In the genomic region with DNA sequence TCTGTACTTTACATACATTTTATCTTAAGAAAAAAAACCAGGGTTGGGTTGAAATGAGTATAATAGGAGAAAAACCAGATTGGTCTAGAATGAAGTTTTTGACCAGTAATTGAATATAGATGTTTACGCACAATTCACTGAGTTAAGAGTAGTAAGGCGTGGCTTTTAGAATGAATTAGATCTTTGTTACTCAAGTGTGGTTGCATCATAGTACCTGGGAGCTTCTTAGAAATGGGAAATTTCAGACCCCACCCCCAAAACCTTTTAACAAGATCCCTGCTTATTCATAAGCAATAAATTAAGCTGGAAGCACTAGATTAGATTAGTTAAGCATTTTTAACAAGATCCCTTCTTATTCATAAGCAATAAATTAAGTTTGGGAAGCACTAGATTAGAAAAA, we compare ENCODE assay signal across 29 cellular contexts. TPM values are rescaled to one million over a fixed set of nuclear protein-coding genes. Genes with fewer than 3 reads are reported as not detected.
"Had no signal": no experiment of that assay in that cellular context is flagged by ENCODE, and none has a peak within 500 bp of the region (broad histone marks: within the 10 kb centered on the region; RNA-seq: fewer than 3 reads in every experiment).

No MANE protein-coding gene starts in this region.

- H3K4me1 ChIP-seq: ascending aorta, gastrocnemius medialis, left lung had no signal

- H3K27me3 ChIP-seq: ascending aorta, gastrocnemius medialis, left lung, neutrophil had no signal

- H3K27me3 Mint-ChIP-seq: activated CD4-positive, alpha-beta memory T cell treated with anti-CD3 and anti-CD28 coated beads, Interleukin-2, amount 10 ng/mL, durations not matched to agents 7 days and 5 days; activated CD4-positive, alpha-beta T cell treated with anti-CD3 and anti-CD28 coated beads, Interleukin-2, amount 10 ng/mL, durations not matched to agents 24 days and 14 days; activated naive CD4-positive, alpha-beta T cell treated with anti-CD3 and anti-CD28 coated beads, Interleukin-2, amount 10 ng/mL, durations not matched to agents 7 days and 5 days; activated naive CD8-positive, alpha-beta T cell treated with anti-CD3 and anti-CD28 coated beads, Interleukin-2, amount 10 ng/mL, durations not matched to agents 7 days and 5 days; activated T-cell treated with anti-CD3 and anti-CD28 coated beads, Interleukin-2, amount 50 U/mL, for 24 hours; brain; dendritic cell treated with granulocyte-macrophage colony-stimulating factor and Interleukin-4, amounts not matched to agents 40 ng/mL and 50 ng/mL, for 4 days; stimulated activated naive CD8-positive, alpha-beta T cell treated with anti-CD3 and anti-CD28 coated beads, Interleukin-15, Interleukin-2, amounts not matched to agents 100 ng/mL and 50 ng/mL, for 24 hours had no signal

- H3K27ac ChIP-seq: ascending aorta, gastrocnemius medialis, left lung, neutrophil, skin epidermis, thoracic aorta had no signal

- H3K36me3 ChIP-seq: ascending aorta, gastrocnemius medialis, thoracic aorta had no signal

- DNase-seq: activated CD4-positive, alpha-beta memory T cell treated with anti-CD3 and anti-CD28 coated beads, Interleukin-2, amount 10 ng/mL, durations not matched to agents 7 days and 5 days; activated CD4-positive, alpha-beta T cell treated with anti-CD3 and anti-CD28 coated beads, Interleukin-2, amount 10 ng/mL, durations not matched to agents 24 days and 14 days; activated CD4-positive, CD25-positive, alpha-beta regulatory T cell treated with anti-CD3 and anti-CD28 coated beads, Interleukin-2, amount 50 U/mL, for 72 hours; activated CD8-positive, alpha-beta memory T cell treated with anti-CD3 and anti-CD28 coated beads, Interleukin-2, amount 50 U/mL, for 48 hours; activated gamma-delta T cell; activated naive CD4-positive, alpha-beta T cell treated with anti-CD3 and anti-CD28 coated beads, Interleukin-2, amount 10 ng/mL, durations not matched to agents 7 days and 5 days; activated naive CD8-positive, alpha-beta T cell treated with anti-CD3 and anti-CD28 coated beads, Interleukin-2, amount 10 ng/mL, durations not matched to agents 7 days and 5 days; activated T-cell treated with anti-CD3 and anti-CD28 coated beads, Interleukin-2, amount 50 U/mL, for 24 hours; caudate nucleus; effector CD4-positive, alpha-beta T cell; gastrocnemius medialis; glutamatergic neuron; left lung; nephron progenitor cell; stimulated activated CD4-positive, alpha-beta T cell treated with anti-CD3 and anti-CD28 coated beads, Interleukin-12 subunit alpha, Interleukin-12 subunit beta, amount 100 ng/mL, for 4 hours; stimulated activated CD4-positive, alpha-beta T cell treated with anti-CD3 and anti-CD28 coated beads, Interleukin-4, amount 100 ng/mL, for 24 hours; T1000 had no signal

- H3K4me1 Mint-ChIP-seq: activated CD4-positive, alpha-beta memory T cell treated with anti-CD3 and anti-CD28 coated beads, Interleukin-2, amount 10 ng/mL, durations not matched to agents 7 days and 5 days; activated CD4-positive, alpha-beta T cell treated with anti-CD3 and anti-CD28 coated beads, Interleukin-2, amount 10 ng/mL, durations not matched to agents 24 days and 14 days; activated naive CD4-positive, alpha-beta T cell treated with anti-CD3 and anti-CD28 coated beads, Interleukin-2, amount 10 ng/mL, durations not matched to agents 7 days and 5 days; activated naive CD8-positive, alpha-beta T cell treated with anti-CD3 and anti-CD28 coated beads, Interleukin-2, amount 10 ng/mL, durations not matched to agents 7 days and 5 days; brain; nephron progenitor cell had no signal

- ATAC-seq: gastrocnemius medialis; left lung; sciatic nerve; stimulated activated effector memory CD8-positive, alpha-beta T cell treated with anti-CD3 and anti-CD28 coated beads, Interleukin-12 subunit alpha, Interleukin-12 subunit beta, amount 100 ng/mL, for 72 hours had no signal

- H3K4me3 Mint-ChIP-seq: activated CD4-positive, alpha-beta memory T cell treated with anti-CD3 and anti-CD28 coated beads, Interleukin-2, amount 10 ng/mL, durations not matched to agents 7 days and 5 days; activated CD4-positive, alpha-beta T cell treated with anti-CD3 and anti-CD28 coated beads, Interleukin-2, amount 10 ng/mL, durations not matched to agents 24 days and 14 days; activated naive CD4-positive, alpha-beta T cell treated with anti-CD3 and anti-CD28 coated beads, Interleukin-2, amount 10 ng/mL, durations not matched to agents 7 days and 5 days; activated naive CD8-positive, alpha-beta T cell treated with anti-CD3 and anti-CD28 coated beads, Interleukin-2, amount 10 ng/mL, durations not matched to agents 7 days and 5 days; activated T-cell treated with anti-CD3 and anti-CD28 coated beads, Interleukin-2, amount 50 U/mL, for 24 hours; brain; dendritic cell treated with granulocyte-macrophage colony-stimulating factor and Interleukin-4, amounts not matched to agents 40 ng/mL and 50 ng/mL, for 4 days; nephron progenitor cell; stimulated activated effector memory CD8-positive, alpha-beta T cell treated with anti-CD3 and anti-CD28 coated beads, Interleukin-12 subunit alpha, Interleukin-12 subunit beta, amount 100 ng/mL, for 72 hours; stimulated activated naive CD8-positive, alpha-beta T cell treated with anti-CD3 and anti-CD28 coated beads, Interleukin-15, Interleukin-2, amounts not matched to agents 100 ng/mL and 50 ng/mL, for 24 hours had no signal

- H3K9me3 Mint-ChIP-seq: activated CD4-positive, alpha-beta memory T cell treated with anti-CD3 and anti-CD28 coated beads, Interleukin-2, amount 10 ng/mL, durations not matched to agents 7 days and 5 days; activated CD4-positive, alpha-beta T cell treated with anti-CD3 and anti-CD28 coated beads, Interleukin-2, amount 10 ng/mL, durations not matched to agents 24 days and 14 days; activated naive CD4-positive, alpha-beta T cell treated with anti-CD3 and anti-CD28 coated beads, Interleukin-2, amount 10 ng/mL, durations not matched to agents 7 days and 5 days; activated naive CD8-positive, alpha-beta T cell treated with anti-CD3 and anti-CD28 coated beads, Interleukin-2, amount 10 ng/mL, durations not matched to agents 7 days and 5 days; activated T-cell treated with anti-CD3 and anti-CD28 coated beads, Interleukin-2, amount 50 U/mL, for 24 hours; brain; dendritic cell treated with granulocyte-macrophage colony-stimulating factor and Interleukin-4, amounts not matched to agents 40 ng/mL and 50 ng/mL, for 4 days; nephron progenitor cell; stimulated activated effector memory CD8-positive, alpha-beta T cell treated with anti-CD3 and anti-CD28 coated beads, Interleukin-12 subunit alpha, Interleukin-12 subunit beta, amount 100 ng/mL, for 72 hours; stimulated activated naive CD8-positive, alpha-beta T cell treated with anti-CD3 and anti-CD28 coated beads, Interleukin-15, Interleukin-2, amounts not matched to agents 100 ng/mL and 50 ng/mL, for 24 hours had no signal

- H3K27ac Mint-ChIP-seq: activated CD4-positive, alpha-beta memory T cell treated with anti-CD3 and anti-CD28 coated beads, Interleukin-2, amount 10 ng/mL, durations not matched to agents 7 days and 5 days; activated CD4-positive, alpha-beta T cell treated with anti-CD3 and anti-CD28 coated beads, Interleukin-2, amount 10 ng/mL, durations not matched to agents 24 days and 14 days; activated naive CD4-positive, alpha-beta T cell treated with anti-CD3 and anti-CD28 coated beads, Interleukin-2, amount 10 ng/mL, durations not matched to agents 7 days and 5 days; activated naive CD8-positive, alpha-beta T cell treated with anti-CD3 and anti-CD28 coated beads, Interleukin-2, amount 10 ng/mL, durations not matched to agents 7 days and 5 days; activated T-cell treated with anti-CD3 and anti-CD28 coated beads, Interleukin-2, amount 50 U/mL, for 24 hours; brain; dendritic cell treated with granulocyte-macrophage colony-stimulating factor and Interleukin-4, amounts not matched to agents 40 ng/mL and 50 ng/mL, for 4 days; nephron progenitor cell; stimulated activated effector memory CD8-positive, alpha-beta T cell treated with anti-CD3 and anti-CD28 coated beads, Interleukin-12 subunit alpha, Interleukin-12 subunit beta, amount 100 ng/mL, for 72 hours; stimulated activated naive CD8-positive, alpha-beta T cell treated with anti-CD3 and anti-CD28 coated beads, Interleukin-15, Interleukin-2, amounts not matched to agents 100 ng/mL and 50 ng/mL, for 24 hours had no signal

- FAIRE-seq: endometrium, islet of Langerhans, urothelium cell line had no signal

- H3K4me3 ChIP-seq: ascending aorta, gastrocnemius medialis, left lung, skin epidermis, thoracic aorta had no signal

RNA-seq across cellular contexts. Expression of gene UCHL3, which starts 57.9 kb away (rescaled TPM):
- total RNA-seq: ascending aorta had no signal
